9 cellular contexts compared by ENCODE assay signal in genomic region chr3:71504250-71505036, GRCh38.
A peak's percentile ranks its signal among the peaks of the same experiment; 100 is the strongest.
DNase-seq lines count a peak whose midpoint lies in the region; ATAC-seq, FAIRE-seq and TF ChIP-seq lines count a peak whose summit lies in the region.
"Had no signal": no experiment of that assay in that cellular context is flagged by ENCODE, and none has a peak within 500 bp of the region (broad histone marks: within the 10 kb centered on the region; RNA-seq: fewer than 3 reads in every experiment).

No MANE protein-coding gene starts in this region.

- CTCF ChIA-PET in activated CD8-positive, alpha-beta memory T cell treated with anti-CD3 and anti-CD28 coated beads, Interleukin-2, amount 10 ng/mL, durations not matched to agents 7 days and 5 days (lab: Charles Lee) = interaction anchor here (0.8 kb wide), 1 partner anchor 13 kb away, joined by 3 read pairs; no protein-coding TSS in a partner anchor

- no peak overlapping the region for H3K27ac Mint-ChIP-seq in activated CD8-positive, alpha-beta memory T cell treated with anti-CD3 and anti-CD28 coated beads, Interleukin-2, amount 10 ng/mL, durations not matched to agents 7 days and 5 days

- no peaks in the 10 kb centered on the region for H3K36me3 ChIP-seq in kidney (ENCODE audit: control insufficient read depth in 1 of 2, insufficient read depth in 2 of 2, low read length in 2 of 2)

- H3K27ac ChIP-seq in kidney (ENCODE audit: low read depth in 2 of 2, low read length in 2 of 2) = no peak overlapping the region

- H3K4me1 Mint-ChIP-seq in activated CD8-positive, alpha-beta memory T cell treated with anti-CD3 and anti-CD28 coated beads, Interleukin-2, amount 10 ng/mL, durations not matched to agents 7 days and 5 days = peaks cover 17% of the 10 kb centered on the region

- ATAC-seq in activated CD8-positive, alpha-beta memory T cell treated with anti-CD3 and anti-CD28 coated beads, Interleukin-2, amount 10 ng/mL, durations not matched to agents 7 days and 5 days = peak; percentile 60
- ATAC-seq in GM18873 (IDR thresholded peaks at IDR 0.05; ENCODE audit: low FRiP score, unreplicated experiment) (no peak), HG03025 (IDR thresholded peaks at IDR 0.05; ENCODE audit: low FRiP score, unreplicated experiment) (no peak)

- no peaks in the 10 kb centered on the region for H3K9me3 ChIP-seq in kidney (ENCODE audit: control insufficient read depth in 1 of 2, low read length in 2 of 2)

- TF ChIP-seq CTCF in kidney (IDR thresholded peaks at IDR 0.05; ENCODE audit: borderline replicate concordance, extremely low read depth, insufficient read depth) = no peak

- intact Hi-C loops in kidney (cut with DNase I) = no loop called here

- H3K4me1 ChIP-seq in kidney (ENCODE audit: control insufficient read depth in 1 of 2, insufficient read depth in 1 of 2, low read depth in 1 of 2, low read length in 2 of 2) = peaks cover 0 to 3% of the 10 kb centered on the region in 2 donors

- no peak for FAIRE-seq in kidney (lab: Jason Lieb, UNC)

- H3K36me3 Mint-ChIP-seq in activated CD8-positive, alpha-beta memory T cell treated with anti-CD3 and anti-CD28 coated beads, Interleukin-2, amount 10 ng/mL, durations not matched to agents 7 days and 5 days = no peaks in the 10 kb centered on the region

- H3K4me3 ChIP-seq in kidney (ENCODE audit: low read length in 2 of 2) = no peak overlapping the region

- H3K4me3 Mint-ChIP-seq in activated CD8-positive, alpha-beta memory T cell treated with anti-CD3 and anti-CD28 coated beads, Interleukin-2, amount 10 ng/mL, durations not matched to agents 7 days and 5 days = no peak overlapping the region

- no peaks in the 10 kb centered on the region for H3K27me3 Mint-ChIP-seq in activated CD8-positive, alpha-beta memory T cell treated with anti-CD3 and anti-CD28 coated beads, Interleukin-2, amount 10 ng/mL, durations not matched to agents 7 days and 5 days

- no peak overlapping the region for H3K9ac ChIP-seq in kidney (ENCODE audit: low read length in 2 of 2)

- no peaks in the 10 kb centered on the region for H3K9me3 Mint-ChIP-seq in activated CD8-positive, alpha-beta memory T cell treated with anti-CD3 and anti-CD28 coated beads, Interleukin-2, amount 10 ng/mL, durations not matched to agents 7 days and 5 days (ENCODE audit: low read depth)

- peak; percentile 82 for DNase-seq in activated effector memory CD4-positive, alpha-beta T cell treated with anti-CD3 and anti-CD28 coated beads, Interleukin-2, amount 50 U/mL, for 16 hours
- no peak for DNase-seq in activated effector memory CD4-positive, alpha-beta T cell treated with Interleukin-2 at 50 U/mL for 16 hours
- DNase-seq in activated CD8-positive, alpha-beta memory T cell treated with anti-CD3 and anti-CD28 coated beads, Interleukin-2, amount 10 ng/mL, durations not matched to agents 7 days and 5 days = no peak
- DNase-seq in glomerular endothelial cell (ENCODE audit: extremely low read depth, low read depth, low spot score) (peak; percentile 39), stromal cell of bone marrow (ENCODE audit: low read depth) (peak; percentile 92), kidney (no peak)
- DNase-seq: C1 segment of cervical spinal cord had no signal

Comparison
In these comparisons a context has a peak if more than half of its experiments do, and no peak if none do; other contexts are left out.
1. DNase-seq: peak in activated effector memory CD4-positive, alpha-beta T cell treated with anti-CD3 and anti-CD28 coated beads, Interleukin-2, amount 50 U/mL, for 16 hours (single experiment), glomerular endothelial cell (single experiment) and stromal cell of bone marrow (single experiment); none in activated effector memory CD4-positive, alpha-beta T cell treated with Interleukin-2 at 50 U/mL for 16 hours (single experiment), activated CD8-positive, alpha-beta memory T cell treated with anti-CD3 and anti-CD28 coated beads, Interleukin-2, amount 10 ng/mL, durations not matched to agents 7 days and 5 days (single experiment) and kidney (single experiment).